Comparison of ENCODE assay signal across 1 cellular context in the genomic region with DNA sequence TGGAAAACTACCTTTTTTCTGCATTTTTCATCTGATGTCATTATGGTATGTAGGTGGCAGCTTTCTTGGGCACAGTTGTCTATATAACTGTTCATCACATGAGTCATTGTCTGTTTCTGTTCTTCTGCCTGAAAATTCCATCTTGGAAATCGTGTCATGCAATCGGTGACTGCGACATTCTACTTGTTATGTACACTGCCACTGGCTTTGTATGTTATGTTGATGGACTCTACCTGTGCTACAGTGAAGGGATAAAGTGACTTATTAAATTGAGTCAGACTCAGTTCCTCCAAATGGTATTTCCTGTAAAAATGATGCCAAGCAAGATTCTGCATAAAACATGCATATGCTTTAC.
TF ChIP-seq lines count a peak whose summit lies in the region.

No MANE protein-coding gene starts in this region.

TF ChIP-seq in K562, 482 proteins besides CTCF, POLR2A, EP300 and RAD21 (continued from another document):
- TF ChIP-seq, protein P1, sequence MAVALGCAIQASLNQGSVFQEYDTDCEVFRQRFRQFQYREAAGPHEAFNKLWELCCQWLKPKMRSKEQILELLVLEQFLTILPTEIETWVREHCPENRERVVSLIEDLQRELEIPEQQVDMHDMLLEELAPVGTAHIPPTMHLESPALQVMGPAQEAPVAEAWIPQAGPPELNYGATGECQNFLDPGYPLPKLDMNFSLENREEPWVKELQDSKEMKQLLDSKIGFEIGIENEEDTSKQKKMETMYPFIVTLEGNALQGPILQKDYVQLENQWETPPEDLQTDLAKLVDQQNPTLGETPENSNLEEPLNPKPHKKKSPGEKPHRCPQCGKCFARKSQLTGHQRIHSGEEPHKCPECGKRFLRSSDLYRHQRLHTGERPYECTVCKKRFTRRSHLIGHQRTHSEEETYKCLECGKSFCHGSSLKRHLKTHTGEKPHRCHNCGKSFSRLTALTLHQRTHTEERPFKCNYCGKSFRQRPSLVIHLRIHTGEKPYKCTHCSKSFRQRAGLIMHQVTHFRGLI (CRISPR knock-in tag; IDR thresholded peaks at IDR 0.05): no peak
- TF ChIP-seq, protein P2, sequence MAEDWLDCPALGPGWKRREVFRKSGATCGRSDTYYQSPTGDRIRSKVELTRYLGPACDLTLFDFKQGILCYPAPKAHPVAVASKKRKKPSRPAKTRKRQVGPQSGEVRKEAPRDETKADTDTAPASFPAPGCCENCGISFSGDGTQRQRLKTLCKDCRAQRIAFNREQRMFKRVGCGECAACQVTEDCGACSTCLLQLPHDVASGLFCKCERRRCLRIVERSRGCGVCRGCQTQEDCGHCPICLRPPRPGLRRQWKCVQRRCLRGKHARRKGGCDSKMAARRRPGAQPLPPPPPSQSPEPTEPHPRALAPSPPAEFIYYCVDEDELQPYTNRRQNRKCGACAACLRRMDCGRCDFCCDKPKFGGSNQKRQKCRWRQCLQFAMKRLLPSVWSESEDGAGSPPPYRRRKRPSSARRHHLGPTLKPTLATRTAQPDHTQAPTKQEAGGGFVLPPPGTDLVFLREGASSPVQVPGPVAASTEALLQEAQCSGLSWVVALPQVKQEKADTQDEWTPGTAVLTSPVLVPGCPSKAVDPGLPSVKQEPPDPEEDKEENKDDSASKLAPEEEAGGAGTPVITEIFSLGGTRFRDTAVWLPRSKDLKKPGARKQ (CRISPR knock-in tag; IDR thresholded peaks at IDR 0.05): no peak
- TF ChIP-seq OTX1 (CRISPR knock-in tag; IDR thresholded peaks at IDR 0.05): no peak
- no peak for TF ChIP-seq EHMT2 (IDR thresholded peaks at IDR 0.05)
- TF ChIP-seq DMBX1 (CRISPR knock-in tag; IDR thresholded peaks at IDR 0.05; ENCODE audit: borderline replicate concordance): no peak
- no peak for TF ChIP-seq NUFIP1 (IDR thresholded peaks at IDR 0.05; ENCODE audit: partially characterized antibody)
- no peak for TF ChIP-seq ZFP30 (CRISPR knock-in tag; IDR thresholded peaks at IDR 0.05; ENCODE audit: borderline replicate concordance)
- no peak for TF ChIP-seq PML (IDR thresholded peaks at IDR 0.05; ENCODE audit: low read length)
- TF ChIP-seq, protein P3, sequence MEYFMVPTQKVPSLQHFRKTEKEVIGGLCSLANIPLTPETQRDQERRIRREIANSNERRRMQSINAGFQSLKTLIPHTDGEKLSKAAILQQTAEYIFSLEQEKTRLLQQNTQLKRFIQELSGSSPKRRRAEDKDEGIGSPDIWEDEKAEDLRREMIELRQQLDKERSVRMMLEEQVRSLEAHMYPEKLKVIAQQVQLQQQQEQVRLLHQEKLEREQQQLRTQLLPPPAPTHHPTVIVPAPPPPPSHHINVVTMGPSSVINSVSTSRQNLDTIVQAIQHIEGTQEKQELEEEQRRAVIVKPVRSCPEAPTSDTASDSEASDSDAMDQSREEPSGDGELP (CRISPR knock-in tag; IDR thresholded peaks at IDR 0.05; ENCODE audit: borderline replicate concordance): no peak
- peak; percentile 33; the same call in 1 of the 2 replicates for TF ChIP-seq JUND (IDR thresholded peaks at IDR 0.05; ENCODE audit: borderline replicate concordance, low read depth, low read length)
- TF ChIP-seq JUND (tag; IDR thresholded peaks at IDR 0.05; ENCODE audit: borderline replicate concordance, low read depth, low read length): 0 out of 3 replicates have a peak, but pooled peaks have one; percentile 15
- TF ChIP-seq, protein P4, sequence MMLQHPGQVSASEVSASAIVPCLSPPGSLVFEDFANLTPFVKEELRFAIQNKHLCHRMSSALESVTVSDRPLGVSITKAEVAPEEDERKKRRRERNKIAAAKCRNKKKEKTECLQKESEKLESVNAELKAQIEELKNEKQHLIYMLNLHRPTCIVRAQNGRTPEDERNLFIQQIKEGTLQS (IDR thresholded peaks at IDR 0.05): peak; percentile 46
- TF ChIP-seq, protein P4 (CRISPR knock-in tag; conservative IDR thresholded peaks at IDR 0.05): no peak
- TF ChIP-seq, protein P5, sequence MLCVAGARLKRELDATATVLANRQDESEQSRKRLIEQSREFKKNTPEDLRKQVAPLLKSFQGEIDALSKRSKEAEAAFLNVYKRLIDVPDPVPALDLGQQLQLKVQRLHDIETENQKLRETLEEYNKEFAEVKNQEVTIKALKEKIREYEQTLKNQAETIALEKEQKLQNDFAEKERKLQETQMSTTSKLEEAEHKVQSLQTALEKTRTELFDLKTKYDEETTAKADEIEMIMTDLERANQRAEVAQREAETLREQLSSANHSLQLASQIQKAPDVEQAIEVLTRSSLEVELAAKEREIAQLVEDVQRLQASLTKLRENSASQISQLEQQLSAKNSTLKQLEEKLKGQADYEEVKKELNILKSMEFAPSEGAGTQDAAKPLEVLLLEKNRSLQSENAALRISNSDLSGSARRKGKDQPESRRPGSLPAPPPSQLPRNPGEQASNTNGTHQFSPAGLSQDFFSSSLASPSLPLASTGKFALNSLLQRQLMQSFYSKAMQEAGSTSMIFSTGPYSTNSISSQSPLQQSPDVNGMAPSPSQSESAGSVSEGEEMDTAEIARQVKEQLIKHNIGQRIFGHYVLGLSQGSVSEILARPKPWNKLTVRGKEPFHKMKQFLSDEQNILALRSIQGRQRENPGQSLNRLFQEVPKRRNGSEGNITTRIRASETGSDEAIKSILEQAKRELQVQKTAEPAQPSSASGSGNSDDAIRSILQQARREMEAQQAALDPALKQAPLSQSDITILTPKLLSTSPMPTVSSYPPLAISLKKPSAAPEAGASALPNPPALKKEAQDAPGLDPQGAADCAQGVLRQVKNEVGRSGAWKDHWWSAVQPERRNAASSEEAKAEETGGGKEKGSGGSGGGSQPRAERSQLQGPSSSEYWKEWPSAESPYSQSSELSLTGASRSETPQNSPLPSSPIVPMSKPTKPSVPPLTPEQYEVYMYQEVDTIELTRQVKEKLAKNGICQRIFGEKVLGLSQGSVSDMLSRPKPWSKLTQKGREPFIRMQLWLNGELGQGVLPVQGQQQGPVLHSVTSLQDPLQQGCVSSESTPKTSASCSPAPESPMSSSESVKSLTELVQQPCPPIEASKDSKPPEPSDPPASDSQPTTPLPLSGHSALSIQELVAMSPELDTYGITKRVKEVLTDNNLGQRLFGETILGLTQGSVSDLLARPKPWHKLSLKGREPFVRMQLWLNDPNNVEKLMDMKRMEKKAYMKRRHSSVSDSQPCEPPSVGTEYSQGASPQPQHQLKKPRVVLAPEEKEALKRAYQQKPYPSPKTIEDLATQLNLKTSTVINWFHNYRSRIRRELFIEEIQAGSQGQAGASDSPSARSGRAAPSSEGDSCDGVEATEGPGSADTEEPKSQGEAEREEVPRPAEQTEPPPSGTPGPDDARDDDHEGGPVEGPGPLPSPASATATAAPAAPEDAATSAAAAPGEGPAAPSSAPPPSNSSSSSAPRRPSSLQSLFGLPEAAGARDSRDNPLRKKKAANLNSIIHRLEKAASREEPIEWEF (CRISPR knock-in tag; IDR thresholded peaks at IDR 0.05): 0 out of 2 replicates have a peak, but pooled peaks have one; percentile 30
- no peak for TF ChIP-seq MYNN (IDR thresholded peaks at IDR 0.05)
- no peak for TF ChIP-seq MYNN (CRISPR knock-in tag; IDR thresholded peaks at IDR 0.05)
- TF ChIP-seq, protein P6, sequence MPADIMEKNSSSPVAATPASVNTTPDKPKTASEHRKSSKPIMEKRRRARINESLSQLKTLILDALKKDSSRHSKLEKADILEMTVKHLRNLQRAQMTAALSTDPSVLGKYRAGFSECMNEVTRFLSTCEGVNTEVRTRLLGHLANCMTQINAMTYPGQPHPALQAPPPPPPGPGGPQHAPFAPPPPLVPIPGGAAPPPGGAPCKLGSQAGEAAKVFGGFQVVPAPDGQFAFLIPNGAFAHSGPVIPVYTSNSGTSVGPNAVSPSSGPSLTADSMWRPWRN (IDR thresholded peaks at IDR 0.05; ENCODE audit: low read depth): no peak
TF ChIP-seq in K562: peak in this region for 7.
